In genomic region chr1:111228748-111229126, GRCh38 we compare ENCODE assay signal across 10 cellular contexts. TPM values are rescaled to one million over a fixed set of nuclear protein-coding genes. Genes with fewer than 3 reads are reported as not detected.
DNase-seq lines count a peak whose midpoint lies in the region; ATAC-seq and TF ChIP-seq lines count a peak whose summit lies in the region.
"Had no signal": no experiment of that assay in that cellular context is flagged by ENCODE, and none has a peak within 500 bp of the region (broad histone marks: within the 10 kb centered on the region; RNA-seq: fewer than 3 reads in every experiment).

No MANE protein-coding gene starts in this region.

- H3K9me3 Mint-ChIP-seq in CD4-positive, alpha-beta T cell = no peaks in the 10 kb centered on the region

- CTCF ChIA-PET in CD4-positive, alpha-beta T cell (lab: Charles Lee) = interaction anchor here (0.9 to 1.1 kb wide), 2 partner anchors 117 to 541 kb away, joined by 3 read pairs; no protein-coding TSS in a partner anchor
- CTCF ChIA-PET in IMR-90 (lab: Yijun Ruan, JAX) = interaction anchor here (0.9 to 1.0 kb wide), 2 partner anchors 13 to 171 kb away, joined by 3 to 4 read pairs; no protein-coding TSS in a partner anchor

- H2AK5ac ChIP-seq in IMR-90 (ENCODE audit: low read depth, low read length) (no peak overlapping the region), trophoblast cell (ENCODE audit: low read length) (no peak overlapping the region)

- H3K4me3 ChIP-seq in IMR-90 (ENCODE audit: insufficient read depth, low read depth, low read length) = no peak overlapping the region
- no peak overlapping the region for H3K4me3 ChIP-seq in brain microvascular endothelial cell (ENCODE audit: low read depth, low read length)
- H3K4me3 ChIP-seq in trophoblast cell (ENCODE audit: low read depth, low read length) = no peak overlapping the region

- H2BK5ac ChIP-seq in IMR-90 (ENCODE audit: low read depth, low read length, poor library complexity, severe bottlenecking) (no peak overlapping the region), trophoblast cell (ENCODE audit: low read depth, low read length, poor library complexity) (no peak overlapping the region)

- no peaks in the 10 kb centered on the region for H3K27me3 Mint-ChIP-seq in CD4-positive, alpha-beta T cell

- TF ChIP-seq RAD21 in IMR-90 (IDR thresholded peaks at IDR 0.05; ENCODE audit: low read length) = no peak

- intact Hi-C loops in CD4-positive, alpha-beta T cell (cut with DNase I, micrococcal nuclease) = loop anchor here (5.0 to 10.0 kb wide), 3 partner anchors 119 to 436 kb away; partner anchors contain the start of gene CD53 (in 1 of the 2)
- intact Hi-C loops in IMR-90 (cut with micrococcal nuclease) = loop anchor here (2.0 to 10.0 kb wide), 3 partner anchors 88 to 529 kb away; partner anchors contain the start of genes CEPT1, DDX20 and DRAM2

- no peak overlapping the region for H4K5ac ChIP-seq in IMR-90 (ENCODE audit: low read depth, low read length)

- no peak overlapping the region for H3K4ac ChIP-seq in IMR-90 (ENCODE audit: low read depth, low read length)
- H3K4ac ChIP-seq in trophoblast cell (ENCODE audit: low read depth, low read length) = no peak overlapping the region

- no peaks in the 10 kb centered on the region for H3K27me3 ChIP-seq in CD4-positive, alpha-beta T cell (ENCODE audit: control insufficient read depth, insufficient read depth, low read length)
- H3K27me3 ChIP-seq in IMR-90 (ENCODE audit: control insufficient read depth, insufficient read depth, low read length) (no peaks in the 10 kb centered on the region), brain microvascular endothelial cell (replicated peaks) (no peaks in the 10 kb centered on the region), trophoblast cell (ENCODE audit: insufficient read depth, low read length) (no peaks in the 10 kb centered on the region)

- no peak overlapping the region for H2BK12ac ChIP-seq in trophoblast cell (ENCODE audit: low read length)

- H3K36me3 ChIP-seq in IMR-90 (ENCODE audit: control insufficient read depth, insufficient read depth, low read length) (no peaks in the 10 kb centered on the region), brain microvascular endothelial cell (replicated peaks) (no peaks in the 10 kb centered on the region), trophoblast cell (ENCODE audit: control insufficient read depth in 1 of 2, insufficient read depth in 2 of 2, low read length in 2 of 2) (no peaks in the 10 kb centered on the region)

- H3K4me1 ChIP-seq in IMR-90 (ENCODE audit: control insufficient read depth, insufficient read depth, low read length) (peaks cover 12% of the 10 kb centered on the region), trophoblast cell (ENCODE audit: control insufficient read depth in 1 of 2, insufficient read depth in 2 of 2, low read length in 2 of 2) (peaks cover 0 to 9% of the 10 kb centered on the region in 2 experiments)

- peaks cover 85% of the 10 kb centered on the region for H3K4me1 Mint-ChIP-seq in CD4-positive, alpha-beta T cell (ENCODE audit: low read depth)

- peak overlapping the region; percentile 24 for H3K27ac ChIP-seq in CD4-positive, alpha-beta T cell (ENCODE audit: low read depth, low read length)
- H3K27ac ChIP-seq in IMR-90 (ENCODE audit: insufficient read depth, low read length) = peak overlapping the region; percentile 51; the same call in 1 of the 2 replicates
- H3K27ac ChIP-seq in brain microvascular endothelial cell = peak overlapping the region; percentile 60
- H3K27ac ChIP-seq in trophoblast cell (ENCODE audit: low read depth, low read length) = peak overlapping the region; percentile 28

- H4K12ac ChIP-seq in trophoblast cell (ENCODE audit: low read depth, low read length) = no peak overlapping the region

- no peaks in the 10 kb centered on the region for H4K20me1 ChIP-seq in IMR-90 (ENCODE audit: insufficient read depth, low read length)

- H3K14ac ChIP-seq in IMR-90 (replicated peaks; ENCODE audit: low read depth, low read length) = no peak overlapping the region
- H3K14ac ChIP-seq in trophoblast cell (ENCODE audit: low read length) = no peak overlapping the region

- H3K18ac ChIP-seq in IMR-90 (ENCODE audit: low read depth, low read length) = no peak overlapping the region
- no peak overlapping the region for H3K18ac ChIP-seq in trophoblast cell (ENCODE audit: low read length)

- no peak overlapping the region for H2BK20ac ChIP-seq in IMR-90 (ENCODE audit: low read depth, low read length)

- H3K36me3 Mint-ChIP-seq in CD4-positive, alpha-beta T cell (ENCODE audit: low read depth) = peaks cover 17% of the 10 kb centered on the region

- H3K9ac ChIP-seq in IMR-90 (ENCODE audit: low read depth, low read length) (no peak overlapping the region), trophoblast cell (ENCODE audit: low read length) (no peak overlapping the region)

- no peak overlapping the region for H2AFZ ChIP-seq in IMR-90 (replicated peaks; ENCODE audit: low read length, poor library complexity)
- no peak overlapping the region for H2AFZ ChIP-seq in trophoblast cell (ENCODE audit: insufficient read depth, low read length, poor library complexity)

- no peaks in the 10 kb centered on the region for H3K79me2 ChIP-seq in trophoblast cell (ENCODE audit: control insufficient read depth, insufficient read depth, low read length, poor library complexity)

- peak overlapping the region; percentile 92 for H3K27ac Mint-ChIP-seq in CD4-positive, alpha-beta T cell

- H2BK120ac ChIP-seq in IMR-90 (ENCODE audit: low read depth, low read length) (no peak overlapping the region), trophoblast cell (ENCODE audit: insufficient read depth, low read length, poor library complexity) (no peak overlapping the region)

- in situ Hi-C loops in IMR-90 (cut with MboI; ENCODE audit: low sequenced_read_pairs) = loop anchor here (10.0 kb wide), 3 partner anchors 106 to 536 kb away; no protein-coding TSS in a partner anchor
- in situ Hi-C loops in brain microvascular endothelial cell (cut with HindIII; ENCODE audit: low pct_ligation_motif_present, low sequenced_read_pairs) = no loop called here

- no peak overlapping the region for H4K8ac ChIP-seq in IMR-90 (ENCODE audit: low read depth in 2 of 2, low read length in 2 of 2)
- no peak overlapping the region for H4K8ac ChIP-seq in trophoblast cell (ENCODE audit: low read depth, low read length)

- TF ChIP-seq POLR2A in IMR-90 (IDR thresholded peaks at IDR 0.05; ENCODE audit: low read depth, low read length) = no peak

- H4K91ac ChIP-seq in IMR-90 (ENCODE audit: insufficient read depth, low read depth, low read length) (no peak overlapping the region), trophoblast cell (ENCODE audit: low read depth, low read length) (no peak overlapping the region)

- H3K79me1 ChIP-seq in IMR-90 (ENCODE audit: low read depth in 1 of 2, low read length in 2 of 2) = no peaks in the 10 kb centered on the region
- H3K79me1 ChIP-seq in trophoblast cell (ENCODE audit: low read length) = peaks cover 11% of the 10 kb centered on the region

- H3K9me1 ChIP-seq in IMR-90 (ENCODE audit: insufficient read depth, low read length) = no peaks in the 10 kb centered on the region

- DNase-seq in CD4-positive, alpha-beta T cell = no peak
- DNase-seq in IMR-90 (peak; percentile 4), brain microvascular endothelial cell (no peak), trophoblast cell (no peak), globus pallidus (ENCODE audit: low spot score) (no peak), kidney glomerular epithelial cell (lab: John Stamatoyannopoulos, UW) (no peak)
- no peak for DNase-seq in activated CD8-positive, alpha-beta memory T cell treated with anti-CD3 and anti-CD28 coated beads for 24 hours
- no peak for DNase-seq in stimulated activated CD4-positive, alpha-beta T cell treated with anti-CD3 and anti-CD28 coated beads, Interleukin-4, amount 100 ng/mL, for 24 hours
- DNase-seq: NCI-H2227 treated with DMSO at 0.1 percent for 48 hours had no signal

- TF ChIP-seq CTCF in CD4-positive, alpha-beta T cell (IDR thresholded peaks at IDR 0.05) = no peak
- TF ChIP-seq CTCF in IMR-90 (conservative IDR thresholded peaks at IDR 0.05; ENCODE audit: low read depth, low read length) (no peak), brain microvascular endothelial cell (IDR thresholded peaks at IDR 0.05; ENCODE audit: low read depth, low read length, missing control alignments) (no peak)

- no peak overlapping the region for H2BK15ac ChIP-seq in IMR-90 (ENCODE audit: low read depth, low read length)

- no peak for ATAC-seq in CD4-positive, alpha-beta T cell (ENCODE audit: poor library complexity)
- ATAC-seq in IMR-90 (ENCODE audit: low read depth) = peak; percentile 44

- BruUV-seq in IMR-90 (replicated peaks; lab: Mats Ljungman, UMichigan) = no TSS peak

- H3K9me3 ChIP-seq in CD4-positive, alpha-beta T cell (ENCODE audit: control insufficient read depth, low read length) = no peaks in the 10 kb centered on the region
- H3K9me3 ChIP-seq in IMR-90 (ENCODE audit: control insufficient read depth, insufficient read depth, low read length) (no peaks in the 10 kb centered on the region), trophoblast cell (ENCODE audit: insufficient read depth, low read depth, low read length) (no peaks in the 10 kb centered on the region)

- WGBS in IMR-90 (ENCODE audit: extremely low coverage in 2 of 2, insufficient read length in 1 of 2), 2 experiments = no CpG with 5 or more reads among the region's 2 CpGs
- no CpG with 5 or more reads among the region's 2 CpGs for WGBS in trophoblast cell (ENCODE audit: extremely low coverage, insufficient coverage, insufficient read length)

- H3K23ac ChIP-seq in IMR-90 (ENCODE audit: low read depth, low read length) = no peak overlapping the region
- H3K23ac ChIP-seq in trophoblast cell (ENCODE audit: low read length) = no peak overlapping the region

- dilution Hi-C loops in IMR-90 (cut with HindIII; ENCODE audit: low sequenced_read_pairs, unreplicated experiment) = no loop called here

- POLR2A ChIA-PET in CD4-positive, alpha-beta T cell (lab: Charles Lee) = interaction anchor here (0.6 to 22.0 kb wide), 5 partner anchors 10 to 237 kb away, joined by 3 to 756 read pairs (median 6); partner anchors contain the start of gene DENND2D
- POLR2A ChIA-PET in IMR-90 (lab: Charles Lee; ENCODE audit: unreplicated experiment) = interaction anchor here (1.0 kb wide), 1 partner anchor 187 kb away, joined by 3 read pairs; no protein-coding TSS in a partner anchor

- H3K56ac ChIP-seq in IMR-90 (ENCODE audit: extremely low read depth, insufficient read depth, low read length) = no peak overlapping the region

- peak overlapping the region; percentile 5 for H3K4me3 Mint-ChIP-seq in CD4-positive, alpha-beta T cell

- H3K4me2 ChIP-seq in IMR-90 (ENCODE audit: low read depth, low read length) = 0 out of 2 replicates have a peak overlapping the region, but pooled peaks have one; percentile 47
- H3K4me2 ChIP-seq in trophoblast cell (ENCODE audit: low read length) = no peak overlapping the region

- H2AK9ac ChIP-seq in IMR-90 (replicated peaks; ENCODE audit: low read depth, low read length, poor library complexity) = no peak overlapping the region

RNA-seq across cellular contexts. Expression of gene CHI3L2, which starts 1.2 kb away (rescaled TPM):
- 10 to 100 TPM; 13.9 to 15.7 TPM for total RNA-seq in CD4-positive, alpha-beta T cell
- 0.18 TPM in 1 of 2 replicates, not detected in the other for total RNA-seq in IMR-90 (2012; rRNA removed)
- polyA plus RNA-seq in IMR-90 (2012; rRNA removed) = 0.19 and 0.39 TPM in 2 replicates
- polyA plus RNA-seq in IMR-90 (2012; cell fraction: cytosol; rRNA removed) = 0.34 and 0.39 TPM in 2 replicates
- 0.15 and 0.24 TPM in 2 replicates for polyA plus RNA-seq in IMR-90 (2012; cell fraction: nucleus; rRNA removed; ENCODE audit: low replicate concordance)
- 1.3 and 1.8 TPM in 2 replicates for polyA plus RNA-seq in trophoblast cell (2013)

RNA-seq across cellular contexts. Expression of gene DENND2D, which starts 28.3 kb away (rescaled TPM):
- total RNA-seq in CD4-positive, alpha-beta T cell = 10 to 100 TPM; 60.7 to 62.0 TPM
- total RNA-seq in IMR-90 (2012; rRNA removed) = 0.83 and 0.90 TPM in 2 replicates
- 0.72 and 0.86 TPM in 2 replicates for polyA plus RNA-seq in IMR-90 (2012; rRNA removed)
- polyA plus RNA-seq in IMR-90 (2012; cell fraction: cytosol; rRNA removed) = 0.70 and 0.77 TPM in 2 replicates
- polyA plus RNA-seq in IMR-90 (2012; cell fraction: nucleus; rRNA removed; ENCODE audit: low replicate concordance) = 0.60 and 1.7 TPM in 2 replicates
- polyA plus RNA-seq in trophoblast cell (2013) = 4.9 and 5.1 TPM in 2 replicates
- total RNA-seq: RPMI7951 had no signal

Comparison
In these comparisons a context has a peak if more than half of its experiments do, and no peak if none do; other contexts are left out.
1. RNA of gene CHI3L2, which starts 1.2 kb away (total RNA-seq): 13.9 to 15.7 TPM in CD4-positive, alpha-beta T cell; 0.18 TPM in IMR-90; every median in the first group is over 10 times any median in the second.
2. RNA of gene DENND2D, which starts 28.3 kb away (total RNA-seq): 60.7 to 62.0 TPM in CD4-positive, alpha-beta T cell; 0.83 to 0.90 TPM in IMR-90; every median in the first group is over 10 times any median in the second.
3. Peak in every context shown above with its lines, with median percentiles within 50 percentile points of each other: H3K27ac ChIP-seq.